In the genomic region with DNA sequence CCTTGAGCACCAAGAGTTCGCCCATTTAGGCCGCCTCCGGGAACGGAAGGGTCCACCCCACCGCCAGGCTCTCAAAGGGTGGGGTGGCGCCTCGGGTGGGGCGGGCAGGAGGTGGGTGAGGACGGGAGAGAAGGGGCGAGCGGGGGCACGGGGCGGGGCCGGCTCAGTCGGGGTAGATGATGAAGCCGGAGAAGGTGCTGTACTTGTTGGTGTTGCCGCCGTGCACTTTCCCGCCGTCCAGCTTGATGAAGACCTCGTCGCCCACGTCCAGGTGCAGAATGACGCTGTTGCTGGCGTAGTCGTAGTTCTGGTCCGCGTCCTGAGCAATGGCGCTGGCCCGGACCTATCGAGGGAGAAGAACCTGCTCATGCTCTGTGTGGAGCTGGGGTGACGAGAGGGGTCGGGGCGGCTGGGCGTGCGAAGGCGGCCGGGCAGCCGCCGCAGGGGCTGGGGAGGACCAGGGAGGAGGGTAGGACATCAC, we compare ENCODE assay signal across 11 cellular contexts. TPM values are rescaled to one million over a fixed set of nuclear protein-coding genes. Genes with fewer than 3 reads are reported as not detected.
DNase-seq lines count a peak whose midpoint lies in the region; ATAC-seq and TF ChIP-seq lines count a peak whose summit lies in the region.
"Had no signal": no experiment of that assay in that cellular context is flagged by ENCODE, and none has a peak within 500 bp of the region (broad histone marks: within the 10 kb centered on the region; RNA-seq: fewer than 3 reads in every experiment).

No MANE protein-coding gene starts in this region.

- no peak for TF ChIP-seq EP300 in esophagus muscularis mucosa (IDR thresholded peaks at IDR 0.05)

- no peak overlapping the region for H4K8ac ChIP-seq in trophoblast cell (ENCODE audit: low read depth, low read length)

- H3K4me3 Mint-ChIP-seq in CD4-positive, CD25-positive, alpha-beta regulatory T cell: peak overlapping the region in 3 of 4 donors; percentile 19 to 80 (median 78)

- no peak overlapping the region for H2BK12ac ChIP-seq in trophoblast cell (ENCODE audit: low read length)

- H3K36me3 ChIP-seq in CD4-positive, CD25-positive, alpha-beta regulatory T cell (ENCODE audit: control insufficient read depth, insufficient read depth, low read length): no peaks in the 10 kb centered on the region
- H3K36me3 ChIP-seq in esophagus muscularis mucosa (no peaks in the 10 kb centered on the region), trophoblast cell (ENCODE audit: control insufficient read depth in 1 of 2, insufficient read depth in 2 of 2, low read length in 2 of 2) (peaks cover 25 to 29% of the 10 kb centered on the region in 2 experiments)

- intact Hi-C loops in esophagus muscularis mucosa (cut with DNase I): no loop called here

- H2AFZ ChIP-seq in trophoblast cell (ENCODE audit: insufficient read depth, low read length, poor library complexity): no peak overlapping the region

- TF ChIP-seq POLR2A in esophagus muscularis mucosa (IDR thresholded peaks at IDR 0.05; ENCODE audit: low read depth): no peak

- H3K79me1 ChIP-seq in trophoblast cell (ENCODE audit: low read length): no peaks in the 10 kb centered on the region

- peaks cover 56% of the 10 kb centered on the region for H3K27me3 Mint-ChIP-seq in CD4-positive, CD25-positive, alpha-beta regulatory T cell

- no peak overlapping the region for H3K4me3 ChIP-seq in CD4-positive, CD25-positive, alpha-beta regulatory T cell (ENCODE audit: low read depth, low read length)
- H3K4me3 ChIP-seq in esophagus muscularis mucosa (peak overlapping the region in 1 of 4 donors; percentile 29), trophoblast cell (ENCODE audit: low read depth, low read length) (peak overlapping the region; percentile 46)

- peaks cover 5% of the 10 kb centered on the region for H3K36me3 Mint-ChIP-seq in CD4-positive, CD25-positive, alpha-beta regulatory T cell

- H3K18ac ChIP-seq in trophoblast cell (ENCODE audit: low read length): no peak overlapping the region

- H3K27ac ChIP-seq in CD4-positive, CD25-positive, alpha-beta regulatory T cell (ENCODE audit: insufficient read depth, low read length, poor library complexity, severe bottlenecking): no peak overlapping the region
- H3K27ac ChIP-seq in esophagus muscularis mucosa (replicated peaks in 1 of 4): no peak overlapping the region
- H3K27ac ChIP-seq in trophoblast cell (ENCODE audit: low read depth, low read length): no peak overlapping the region

- H4K91ac ChIP-seq in trophoblast cell (ENCODE audit: low read depth, low read length): no peak overlapping the region

- no peak for TF ChIP-seq CTCF in esophagus muscularis mucosa (IDR thresholded peaks at IDR 0.05)

- 27% methylated on average over 11 of the region's 40 CpGs for WGBS in esophagus muscularis mucosa
- whole genome bisulfite sequencing in trophoblast cell (ENCODE audit: extremely low coverage, insufficient coverage, insufficient read length): no CpG with 5 or more reads among the region's 40 CpGs

- in situ Hi-C loops in ACHN (cut with HindIII; ENCODE audit: low pct_ligation_motif_present, low pct_unique_long_range_greater_than_20kb, low sequenced_read_pairs): no loop called here

- no peak for ATAC-seq in CD4-positive, CD25-positive, alpha-beta regulatory T cell (ENCODE audit: low read depth in 2 of 2)
- ATAC-seq in GM21381 (IDR thresholded peaks at IDR 0.05; ENCODE audit: unreplicated experiment) (no peak), GM19452 (IDR thresholded peaks at IDR 0.05; ENCODE audit: unreplicated experiment) (no peak)

- peaks cover 5 to 36% (median 13%) of the 10 kb centered on the region in 4 donors for H3K4me1 Mint-ChIP-seq in CD4-positive, CD25-positive, alpha-beta regulatory T cell

- H3K27me3 ChIP-seq in CD4-positive, CD25-positive, alpha-beta regulatory T cell (ENCODE audit: control insufficient read depth, insufficient read depth, low read length): peaks cover 14% of the 10 kb centered on the region
- peaks cover 10 to 90% (median 46%) of the 10 kb centered on the region in 4 donors for H3K27me3 ChIP-seq in esophagus muscularis mucosa
- peaks cover 34% of the 10 kb centered on the region for H3K27me3 ChIP-seq in trophoblast cell (ENCODE audit: insufficient read depth, low read length)

- no peak overlapping the region for H3K4me2 ChIP-seq in trophoblast cell (ENCODE audit: low read length)

- H3K4me1 ChIP-seq in CD4-positive, CD25-positive, alpha-beta regulatory T cell (ENCODE audit: control insufficient read depth, insufficient read depth, low read length, poor library complexity, severe bottlenecking): peaks cover 23% of the 10 kb centered on the region
- peaks cover 7 to 45% (median 30%) of the 10 kb centered on the region in 4 donors for H3K4me1 ChIP-seq in esophagus muscularis mucosa
- H3K4me1 ChIP-seq in trophoblast cell (ENCODE audit: control insufficient read depth in 1 of 2, insufficient read depth in 2 of 2, low read length in 2 of 2): peaks cover 4 to 5% of the 10 kb centered on the region in 2 experiments

- no peaks in the 10 kb centered on the region for H3K9me3 ChIP-seq in CD4-positive, CD25-positive, alpha-beta regulatory T cell (ENCODE audit: control insufficient read depth in 2 of 2, low read length in 2 of 2)
- no peaks in the 10 kb centered on the region for H3K9me3 ChIP-seq in esophagus muscularis mucosa
- H3K9me3 ChIP-seq in trophoblast cell (ENCODE audit: insufficient read depth, low read depth, low read length): peaks cover 13% of the 10 kb centered on the region

- H4K12ac ChIP-seq in trophoblast cell (ENCODE audit: low read depth, low read length): no peak overlapping the region

- no peaks in the 10 kb centered on the region for H3K79me2 ChIP-seq in trophoblast cell (ENCODE audit: control insufficient read depth, insufficient read depth, low read length, poor library complexity)

- no peak for DNase-seq in CD4-positive, CD25-positive, alpha-beta regulatory T cell
- DNase-seq in NCI-H510A (lab: John Stamatoyannopoulos, UW): peak; percentile 30
- peak; percentile 83 for DNase-seq in esophagus muscularis mucosa (ENCODE audit: extremely low spot score)
- DNase-seq in trophoblast cell: no peak
- DNase-seq in ACHN: no peak
- DNase-seq in activated CD8-positive, alpha-beta memory T cell treated with anti-CD3 and anti-CD28 coated beads for 24 hours: no peak
- DNase-seq: activated CD4-positive, alpha-beta T cell treated with anti-CD3 and anti-CD28 coated beads for 1 hour; amniotic stem cell had no signal

- H3K9ac ChIP-seq in trophoblast cell (ENCODE audit: low read length): no peak overlapping the region

- peaks cover 0 to 3% (median 0%) of the 10 kb centered on the region in 7 donors for H3K9me3 Mint-ChIP-seq in CD4-positive, CD25-positive, alpha-beta regulatory T cell

- no peak overlapping the region for H2BK120ac ChIP-seq in trophoblast cell (ENCODE audit: insufficient read depth, low read length, poor library complexity)

- H3K23ac ChIP-seq in trophoblast cell (ENCODE audit: low read length): no peak overlapping the region

- no peak overlapping the region for H2AK5ac ChIP-seq in trophoblast cell (ENCODE audit: low read length)

- no peak overlapping the region for H3K14ac ChIP-seq in trophoblast cell (ENCODE audit: low read length)

- no peak overlapping the region for H3K27ac Mint-ChIP-seq in CD4-positive, CD25-positive, alpha-beta regulatory T cell

- H3K4ac ChIP-seq in trophoblast cell (ENCODE audit: low read depth, low read length): no peak overlapping the region

- no peak overlapping the region for H2BK5ac ChIP-seq in trophoblast cell (ENCODE audit: low read depth, low read length, poor library complexity)

RNA-seq across cellular contexts. Expression of a gene that starts 4.1 kb away (rescaled TPM):
- not detected for total RNA-seq in CD4-positive, CD25-positive, alpha-beta regulatory T cell
- not detected for polyA plus RNA-seq in CD4-positive, CD25-positive, alpha-beta regulatory T cell
- not detected for total RNA-seq in esophagus muscularis mucosa
- 0.04 TPM in 2 replicates for polyA plus RNA-seq in trophoblast cell (2013)

RNA-seq across cellular contexts. Expression of a gene that starts 9.9 kb away (rescaled TPM):
- total RNA-seq in CD4-positive, CD25-positive, alpha-beta regulatory T cell: 2.0 TPM
- 1 to 10 TPM; 2.8 to 8.8 (median 4.9) TPM for polyA plus RNA-seq in CD4-positive, CD25-positive, alpha-beta regulatory T cell
- under 1 TPM in 2 of 4 donors, not detected in 2; 0.26 to 0.80 TPM for total RNA-seq in esophagus muscularis mucosa
- polyA plus RNA-seq in trophoblast cell (2013): 36.9 and 42.9 TPM in 2 replicates

RNA-seq across cellular contexts. Expression of a gene that starts 13.8 kb away (rescaled TPM):
- not detected for total RNA-seq in CD4-positive, CD25-positive, alpha-beta regulatory T cell
- polyA plus RNA-seq in CD4-positive, CD25-positive, alpha-beta regulatory T cell: not detected
- total RNA-seq in esophagus muscularis mucosa: under 1 TPM in 3 of 4 donors, not detected in 1; 0.17 to 0.34 (median 0.26) TPM
- 1.1 and 1.3 TPM in 2 replicates for polyA plus RNA-seq in trophoblast cell (2013)

RNA-seq across cellular contexts. Expression of a gene that starts 34.3 kb away (rescaled TPM):
- total RNA-seq in CD4-positive, CD25-positive, alpha-beta regulatory T cell: 5.5 TPM
- polyA plus RNA-seq in CD4-positive, CD25-positive, alpha-beta regulatory T cell: 1 to 10 TPM; 2.4 to 4.8 (median 3.6) TPM
- 10 to 100 TPM in 3 of 4 donors, 1 to 10 TPM in 1; 9.5 to 16.6 (median 11.5) TPM for total RNA-seq in esophagus muscularis mucosa
- polyA plus RNA-seq in trophoblast cell (2013): 32.4 and 34.0 TPM in 2 replicates

RNA-seq across cellular contexts. Expression of a gene that starts 38.0 kb away (rescaled TPM):
- not detected for total RNA-seq in CD4-positive, CD25-positive, alpha-beta regulatory T cell
- under 1 TPM in 1 of 4 donors, not detected in 3; 0.24 TPM for polyA plus RNA-seq in CD4-positive, CD25-positive, alpha-beta regulatory T cell
- total RNA-seq in esophagus muscularis mucosa: 10 to 100 TPM in 3 of 4 donors, 1 to 10 TPM in 1; 9.9 to 24.5 (median 10.4) TPM
- 0.03 and 0.08 TPM in 2 replicates for polyA plus RNA-seq in trophoblast cell (2013)
- total RNA-seq: renal cortical epithelial cell had no signal

Comparison
In these comparisons a context has a peak if more than half of its experiments do, and no peak if none do; other contexts are left out.
1. DNase-seq: peak in NCI-H510A (single experiment) and esophagus muscularis mucosa (single experiment); none in CD4-positive, CD25-positive, alpha-beta regulatory T cell (0 of 3), trophoblast cell (0 of 2), ACHN (single experiment) and activated CD8-positive, alpha-beta memory T cell treated with anti-CD3 and anti-CD28 coated beads for 24 hours (single experiment).